Comparison of ENCODE assay signal across 8 cellular contexts in genomic region chr7:30330134-30331111, GRCh38. TPM values are rescaled to one million over a fixed set of nuclear protein-coding genes. Genes with fewer than 3 reads are reported as not detected.
DNase-seq lines count a peak whose midpoint lies in the region; ATAC-seq, FAIRE-seq and TF ChIP-seq lines count a peak whose summit lies in the region.

No MANE protein-coding gene starts in this region.

- H3K27ac Mint-ChIP-seq in astrocyte (ENCODE audit: unreplicated experiment), result no peak overlapping the region

- H3K4me1 Mint-ChIP-seq in astrocyte (ENCODE audit: low read depth, unreplicated experiment), result peaks cover 17% of the 10 kb centered on the region

- no peaks in the 10 kb centered on the region for H3K36me3 ChIP-seq in astrocyte (ENCODE audit: insufficient read depth, low read length)

- H3K4me2 ChIP-seq in astrocyte (ENCODE audit: low read length), result no peak overlapping the region

- H4K20me1 ChIP-seq in astrocyte (ENCODE audit: insufficient read depth, low read length), result no peaks in the 10 kb centered on the region

- H3K36me3 Mint-ChIP-seq in astrocyte (ENCODE audit: low read depth, unreplicated experiment), result no peaks in the 10 kb centered on the region

- no peaks in the 10 kb centered on the region for H3K9me3 ChIP-seq in astrocyte (ENCODE audit: insufficient read depth, low read depth, low read length)

- no peak overlapping the region for H3K4me3 Mint-ChIP-seq in astrocyte (ENCODE audit: unreplicated experiment)

- no peaks in the 10 kb centered on the region for H3K79me2 ChIP-seq in astrocyte (ENCODE audit: insufficient read depth, low read length)

- no peaks in the 10 kb centered on the region for H3K27me3 ChIP-seq in astrocyte (ENCODE audit: insufficient read depth, low read length)

- no peak overlapping the region for H2AFZ ChIP-seq in astrocyte (ENCODE audit: low read depth, low read length)

- no peak for FAIRE-seq in astrocyte (lab: Jason Lieb, UNC)

- H3K9me3 Mint-ChIP-seq in astrocyte (ENCODE audit: unreplicated experiment), result no peaks in the 10 kb centered on the region

- H3K4me3 ChIP-seq in astrocyte (ENCODE audit: insufficient read depth, low read depth, low read length), result no peak overlapping the region

- peak; percentile 91 for ATAC-seq in GM18505 (IDR thresholded peaks at IDR 0.05; ENCODE audit: unreplicated experiment)
- peak; percentile 94 for ATAC-seq in GM21619 (IDR thresholded peaks at IDR 0.05; ENCODE audit: unreplicated experiment)

- no peaks in the 10 kb centered on the region for H3K27me3 Mint-ChIP-seq in astrocyte (ENCODE audit: low read depth, unreplicated experiment)

- no peaks in the 10 kb centered on the region for H3K4me1 ChIP-seq in astrocyte (ENCODE audit: insufficient read depth, low read length)

- TF ChIP-seq CTCF in astrocyte (IDR thresholded peaks at IDR 0.05; ENCODE audit: insufficient read depth, low read depth, low read length), result no peak

- TF ChIP-seq POLR2A in GM18505 (IDR thresholded peaks at IDR 0.05; ENCODE audit: borderline replicate concordance, extremely low read depth, insufficient read depth, insufficient read length), result no peak

- peak; percentile 69 for DNase-seq in KBM-7
- DNase-seq in astrocyte (ENCODE audit: low read depth), result peak; percentile 17
- no peak for DNase-seq in GDM1 (lab: John Stamatoyannopoulos, UW)
- no peak for DNase-seq in DMS79 (lab: John Stamatoyannopoulos, UW)
- DNase-seq in DMS114 treated with DMSO at 0.1 percent for 48 hours (lab: John Stamatoyannopoulos, UW; ENCODE audit: unreplicated experiment), result no peak
- no peak for DNase-seq in cortex of kidney (lab: John Stamatoyannopoulos, UW)

- in situ Hi-C loops in KBM-7 (cut with MboI; ENCODE audit: low pct_unique_long_range_greater_than_20kb, low sequenced_read_pairs), result no loop called here

- no peak overlapping the region for H3K27ac ChIP-seq in astrocyte (ENCODE audit: low read depth, low read length)

- H3K9ac ChIP-seq in astrocyte (ENCODE audit: low read length), result no peak overlapping the region

RNA-seq across cellular contexts. Expression of gene ZNRF2, which starts 46.0 kb away (rescaled TPM):
- total RNA-seq in astrocyte, result 9.2 and 9.9 TPM in 2 replicates

Comparison
In these comparisons a context has a peak if more than half of its experiments do, and no peak if none do; other contexts are left out.
1. DNase-seq: peak in KBM-7 (single experiment) and astrocyte (single experiment); none in GDM1 (single experiment), DMS79 (single experiment), DMS114 treated with DMSO at 0.1 percent for 48 hours (single experiment) and cortex of kidney (single experiment).